ENCODE assay signal across 30 cellular contexts in genomic region chrX:133418588-133418987, GRCh38. TPM values are rescaled to one million over a fixed set of nuclear protein-coding genes. Genes with fewer than 3 reads are reported as not detected.
"Had no signal": no experiment of that assay in that cellular context is flagged by ENCODE, and none has a peak within 500 bp of the region (broad histone marks: within the 10 kb centered on the region; RNA-seq: fewer than 3 reads in every experiment).

No MANE protein-coding gene starts in this region.

- H3K4me3 ChIP-seq: adrenal gland, breast epithelium, cardiac muscle cell, colonic mucosa had no signal

- H3K36me3 Mint-ChIP-seq: activated naive CD4-positive, alpha-beta T cell treated with anti-CD3 and anti-CD28 coated beads, Interleukin-2, amount 50 U/mL, for 24 hours; activated naive CD8-positive, alpha-beta T cell treated with anti-CD3 and anti-CD28 coated beads for 36 hours; brain had no signal

- H3K4me3 Mint-ChIP-seq: activated B cell treated with CpG ODN at 0.5 μM for 24 hours; activated CD8-positive, alpha-beta T cell treated with anti-CD3 and anti-CD28 coated beads for 36 hours; activated naive CD4-positive, alpha-beta T cell treated with anti-CD3 and anti-CD28 coated beads for 36 hours; activated naive CD4-positive, alpha-beta T cell treated with anti-CD3 and anti-CD28 coated beads, Interleukin-2, amount 50 U/mL, for 24 hours; activated naive CD8-positive, alpha-beta T cell treated with anti-CD3 and anti-CD28 coated beads for 36 hours; activated naive CD8-positive, alpha-beta T cell treated with anti-CD3 and anti-CD28 coated beads, Interleukin-2, amount 50 U/mL, for 24 hours; activated T-cell treated with anti-CD3 and anti-CD28 coated beads, Interleukin-2, amount 50 U/mL, for 4 hours; T-helper 17 cell; T-helper 2 cell treated with Interferon-gamma antibody and Interleukin-4, amounts not matched to agents 5 μg/mL and 100 μg/mL, for 36 hours had no signal

- H3K4me1 ChIP-seq: adrenal gland, breast epithelium, colonic mucosa had no signal

- H3K36me3 ChIP-seq: adrenal gland, breast epithelium, cardiac muscle cell, colonic mucosa, WERI-Rb-1 had no signal

- H3K27ac Mint-ChIP-seq: activated B cell treated with CpG ODN at 0.5 μM for 24 hours; activated CD8-positive, alpha-beta T cell treated with anti-CD3 and anti-CD28 coated beads for 36 hours; activated naive CD4-positive, alpha-beta T cell treated with anti-CD3 and anti-CD28 coated beads for 36 hours; activated naive CD4-positive, alpha-beta T cell treated with anti-CD3 and anti-CD28 coated beads, Interleukin-2, amount 50 U/mL, for 24 hours; activated naive CD8-positive, alpha-beta T cell treated with anti-CD3 and anti-CD28 coated beads for 36 hours; activated naive CD8-positive, alpha-beta T cell treated with anti-CD3 and anti-CD28 coated beads, Interleukin-2, amount 50 U/mL, for 24 hours; activated T-helper 2 cell treated with anti-CD3 and anti-CD28 coated beads, Interferon-gamma antibody, Interleukin-2, Interleukin-4, amounts not matched to agents 10 μg/mL and 5 μg/mL and 100 μg/mL, durations not matched to agents 14 hours and 24 hours and 36 hours; brain; T-helper 17 cell; T-helper 2 cell treated with Interferon-gamma antibody and Interleukin-4, amounts not matched to agents 5 μg/mL and 100 μg/mL, for 36 hours had no signal

- H3K9me3 ChIP-seq: adrenal gland, breast epithelium, colonic mucosa had no signal

- H3K27ac ChIP-seq: adrenal gland, breast epithelium, cardiac muscle cell, colonic mucosa, WERI-Rb-1 had no signal

- H3K9me3 Mint-ChIP-seq: activated B cell treated with CpG ODN at 0.5 μM for 24 hours; activated CD8-positive, alpha-beta T cell treated with anti-CD3 and anti-CD28 coated beads for 36 hours; activated naive CD4-positive, alpha-beta T cell treated with anti-CD3 and anti-CD28 coated beads for 36 hours; activated naive CD4-positive, alpha-beta T cell treated with anti-CD3 and anti-CD28 coated beads, Interleukin-2, amount 50 U/mL, for 24 hours; activated naive CD8-positive, alpha-beta T cell treated with anti-CD3 and anti-CD28 coated beads for 36 hours; activated naive CD8-positive, alpha-beta T cell treated with anti-CD3 and anti-CD28 coated beads, Interleukin-2, amount 50 U/mL, for 24 hours; activated T-cell treated with anti-CD3 and anti-CD28 coated beads, Interleukin-2, amount 50 U/mL, for 4 hours; activated T-helper 2 cell treated with anti-CD3 and anti-CD28 coated beads, Interferon-gamma antibody, Interleukin-2, Interleukin-4, amounts not matched to agents 10 μg/mL and 5 μg/mL and 100 μg/mL, durations not matched to agents 14 hours and 24 hours and 36 hours; brain; T-helper 2 cell treated with Interferon-gamma antibody and Interleukin-4, amounts not matched to agents 5 μg/mL and 100 μg/mL, for 36 hours had no signal

- DNase-seq: activated B cell treated with CpG ODN at 0.5 μM for 24 hours; activated CD4-positive, alpha-beta T cell treated with anti-CD3 and anti-CD28 coated beads for 48 hours; activated CD4-positive, alpha-beta T cell treated with anti-CD3 and anti-CD28 coated beads, Interleukin-2, amount 50 U/mL, for 1 hour; activated CD4-positive, alpha-beta T cell treated with anti-CD3 and anti-CD28 coated beads, Interleukin-2, amount 50 U/mL, for 48 hours; activated CD8-positive, alpha-beta memory T cell treated with anti-CD3 and anti-CD28 coated beads for 24 hours; activated CD8-positive, alpha-beta T cell treated with anti-CD3 and anti-CD28 coated beads for 36 hours; activated effector memory CD4-positive, alpha-beta T cell treated with anti-CD3 and anti-CD28 coated beads, Interleukin-2, amount 50 U/mL, for 16 hours; activated naive CD4-positive, alpha-beta T cell treated with anti-CD3 and anti-CD28 coated beads for 36 hours; activated naive CD8-positive, alpha-beta T cell treated with anti-CD3 and anti-CD28 coated beads for 36 hours; activated naive CD8-positive, alpha-beta T cell treated with anti-CD3 and anti-CD28 coated beads, Interleukin-2, amount 50 U/mL, for 24 hours; activated T-cell treated with anti-CD3 and anti-CD28 coated beads, Interleukin-2, amount 50 U/mL, for 4 hours; adrenal gland; amygdala; aorta; central memory CD4-positive, alpha-beta T cell; cerebellar nuclear complex; colonic mucosa; effector CD8-positive, alpha-beta T cell; foreskin fibroblast; head of caudate nucleus; T-helper 1 cell; T-helper 17 cell; T1000; WERI-Rb-1 had no signal

RNA-seq across cellular contexts. Expression of gene GPC4, which starts 3.3 kb away (rescaled TPM):
- total RNA-seq: activated CD8-positive, alpha-beta T cell treated with anti-CD3 and anti-CD28 coated beads for 36 hours; activated naive CD8-positive, alpha-beta T cell treated with anti-CD3 and anti-CD28 coated beads for 36 hours; activated T-helper 2 cell treated with anti-CD3 and anti-CD28 coated beads, Interferon-gamma antibody, Interleukin-2, Interleukin-4, amounts not matched to agents 10 μg/mL and 5 μg/mL and 100 μg/mL, durations not matched to agents 14 hours and 24 hours and 36 hours; T-helper 17 cell had no signal
